In the genomic region with DNA sequence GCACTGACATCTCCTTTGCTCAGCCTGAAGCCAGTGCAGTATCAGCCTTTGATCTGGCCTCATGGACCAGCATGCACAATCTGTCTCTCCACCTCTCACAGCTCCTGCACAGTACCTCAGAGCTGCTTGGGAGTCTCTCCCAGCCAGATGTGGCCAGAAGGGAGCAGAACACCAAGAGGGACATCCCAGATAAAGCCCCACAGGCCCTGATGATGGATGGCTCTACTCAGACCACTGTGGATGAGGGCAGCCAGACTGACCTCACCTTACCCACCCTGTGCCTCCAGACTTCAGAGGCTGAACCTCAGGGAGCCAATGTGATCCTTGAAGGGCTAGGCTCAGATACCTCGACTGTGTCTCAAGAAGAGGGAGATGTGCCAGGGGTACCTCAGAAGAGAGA, we compare ENCODE assay signal across 30 cellular contexts. TPM values are rescaled to one million over a fixed set of nuclear protein-coding genes. Genes with fewer than 3 reads are reported as not detected.
DNase-seq lines count a peak whose midpoint lies in the region; ATAC-seq, FAIRE-seq and TF ChIP-seq lines count a peak whose summit lies in the region.
"Had no signal": no experiment of that assay in that cellular context is flagged by ENCODE, and none has a peak within 500 bp of the region (broad histone marks: within the 10 kb centered on the region; RNA-seq: fewer than 3 reads in every experiment).

No MANE protein-coding gene starts in this region.

- no peaks in the 10 kb centered on the region for H3K36me3 ChIP-seq in bronchial epithelial cell (ENCODE audit: control insufficient read depth, insufficient read depth, low read length)

- no peaks in the 10 kb centered on the region for H3K27me3 ChIP-seq in bronchial epithelial cell (ENCODE audit: control insufficient read depth, insufficient read depth, low read length)
- H3K27me3 ChIP-seq: BE2C; BLaER1; BLaER1 treated with 17β-estradiol and CSF1 and Interleukin-3, amounts not matched to agents 10 nM and 100 nM had no signal

- H3K4me1 Mint-ChIP-seq in osteocyte (ENCODE audit: unreplicated experiment), result no peaks in the 10 kb centered on the region
- H3K4me1 Mint-ChIP-seq: B cell, CD14-positive monocyte had no signal

- H3K4me3 ChIP-seq in bronchial epithelial cell (ENCODE audit: low read depth, low read length), result no peak overlapping the region
- H3K4me3 ChIP-seq: A549; BLaER1; BLaER1 treated with 17β-estradiol and CSF1 and Interleukin-3, amounts not matched to agents 10 nM and 100 nM had no signal

- FAIRE-seq in bronchial epithelial cell (lab: Jason Lieb, UNC), result peak; percentile 68
- FAIRE-seq: A204.1, A549, D721Med had no signal

- H3K27me3 Mint-ChIP-seq in osteocyte (ENCODE audit: unreplicated experiment), result no peaks in the 10 kb centered on the region
- H3K27me3 Mint-ChIP-seq: B cell; CD4-positive, alpha-beta memory T cell; CD4-positive, alpha-beta T cell; CD4-positive, CD25-positive, alpha-beta regulatory T cell; CD8-positive, alpha-beta memory T cell had no signal

- peaks cover 38% of the 10 kb centered on the region for H3K36me3 Mint-ChIP-seq in osteocyte (ENCODE audit: unreplicated experiment)
- H3K36me3 Mint-ChIP-seq: CD14-positive monocyte; CD4-positive, alpha-beta memory T cell had no signal

- H3K9me3 Mint-ChIP-seq in osteocyte (ENCODE audit: unreplicated experiment), result no peaks in the 10 kb centered on the region
- H3K9me3 Mint-ChIP-seq: CD14-positive monocyte; CD4-positive, alpha-beta memory T cell; CD4-positive, alpha-beta T cell; CD4-positive, CD25-positive, alpha-beta regulatory T cell; CD8-positive, alpha-beta memory T cell; CD8-positive, alpha-beta T cell had no signal

- H3K27ac Mint-ChIP-seq in osteocyte (ENCODE audit: unreplicated experiment), result no peak overlapping the region
- H3K27ac Mint-ChIP-seq: B cell; CD4-positive, alpha-beta T cell; CD8-positive, alpha-beta T cell had no signal

- ATAC-seq in GM18909 (IDR thresholded peaks at IDR 0.05; ENCODE audit: poor library complexity, unreplicated experiment) (no peak), HG03159 (IDR thresholded peaks at IDR 0.05; ENCODE audit: unreplicated experiment) (no peak)
- ATAC-seq: A549; CD8-positive, alpha-beta T cell had no signal

- no peak for TF ChIP-seq CTCF in bronchial epithelial cell (IDR thresholded peaks at IDR 0.05; ENCODE audit: insufficient read depth, low read length, severe bottlenecking)
- TF ChIP-seq CTCF in osteocyte (IDR thresholded peaks at IDR 0.05), result no peak

- H3K4me3 Mint-ChIP-seq in osteocyte (ENCODE audit: unreplicated experiment), result no peak overlapping the region
- H3K4me3 Mint-ChIP-seq: B cell; CD14-positive monocyte; CD4-positive, alpha-beta memory T cell; CD4-positive, alpha-beta T cell; CD4-positive, CD25-positive, alpha-beta regulatory T cell; CD8-positive, alpha-beta memory T cell; CD8-positive, alpha-beta T cell had no signal

- DNase-seq in bronchial epithelial cell (ENCODE audit: low read depth), result no peak
- peak; percentile 62 for DNase-seq in osteocyte (ENCODE audit: extremely low spot score, unreplicated experiment)
- DNase-seq: 8988T; ACHN; AML-193; BE2C; Caco-2; Calu3; CD4-positive, alpha-beta memory T cell; CD4-positive, alpha-beta T cell; CD4-positive, CD25-positive, alpha-beta regulatory T cell; CD8-positive, alpha-beta memory T cell; CD8-positive, alpha-beta T cell; COR-L47; DMS 273 treated with DMSO at 0.1 percent for 48 hours; DMS153; DMS53; DMS79; DMS79 treated with DMSO at 0.1 percent for 48 hours; DND-41; EL had no signal

RNA-seq across cellular contexts. Expression of a gene that starts 44.4 kb away (rescaled TPM):
- total RNA-seq in bronchial epithelial cell (8.7 and 9.0 TPM in 2 replicates), osteocyte (15.6 and 24.0 TPM in 2 replicates)
